ENCODE assay signal across 13 cellular contexts in genomic region chr17:8696951-8697745, GRCh38. TPM values are rescaled to one million over a fixed set of nuclear protein-coding genes. Genes with fewer than 3 reads are reported as not detected.
A peak's percentile ranks its signal among the peaks of the same experiment; 100 is the strongest.
DNase-seq lines count a peak whose midpoint lies in the region; ATAC-seq and TF ChIP-seq lines count a peak whose summit lies in the region.
"Had no signal": no experiment of that assay in that cellular context is flagged by ENCODE, and none has a peak within 500 bp of the region (broad histone marks: within the 10 kb centered on the region; RNA-seq: fewer than 3 reads in every experiment).

No MANE protein-coding gene starts in this region.

- peak overlapping the region; percentile 55 for H3K4me3 Mint-ChIP-seq in chondrocyte (ENCODE audit: unreplicated experiment)
- no peak overlapping the region for H3K4me3 Mint-ChIP-seq in immature natural killer cell
- H3K4me3 Mint-ChIP-seq: activated CD4-positive, alpha-beta T cell treated with anti-CD3 and anti-CD28 coated beads, Interleukin-2, amount 10 ng/mL, durations not matched to agents 24 days and 14 days had no signal

- H3K36me3 ChIP-seq in HUES48 (ENCODE audit: control insufficient read depth, insufficient read depth, low read length): no peaks in the 10 kb centered on the region

- no peak for TF ChIP-seq CTCF in chondrocyte (IDR thresholded peaks at IDR 0.05)

- peaks cover 4% of the 10 kb centered on the region for H3K9me3 Mint-ChIP-seq in chondrocyte (ENCODE audit: low read depth)
- H3K9me3 Mint-ChIP-seq in immature natural killer cell: no peaks in the 10 kb centered on the region
- H3K9me3 Mint-ChIP-seq: activated CD4-positive, alpha-beta T cell treated with anti-CD3 and anti-CD28 coated beads, Interleukin-2, amount 10 ng/mL, durations not matched to agents 24 days and 14 days had no signal

- H3K9ac ChIP-seq in HUES48 (ENCODE audit: low read depth, low read length): peak overlapping the region; percentile 72

- H3K4me1 ChIP-seq in HUES48 (ENCODE audit: control insufficient read depth, insufficient read depth, low read length): peaks cover 20% of the 10 kb centered on the region

- H3K27ac Mint-ChIP-seq in chondrocyte (ENCODE audit: unreplicated experiment) (peak overlapping the region; percentile 99), immature natural killer cell (no peak overlapping the region)
- H3K27ac Mint-ChIP-seq: activated CD4-positive, alpha-beta T cell treated with anti-CD3 and anti-CD28 coated beads, Interleukin-2, amount 10 ng/mL, durations not matched to agents 24 days and 14 days had no signal

- peak overlapping the region; percentile 59 for H3K27ac ChIP-seq in HUES48 (ENCODE audit: low read depth, low read length)

- H3K4me1 Mint-ChIP-seq in chondrocyte (ENCODE audit: low read depth) (peaks cover 50% of the 10 kb centered on the region), immature natural killer cell (no peaks in the 10 kb centered on the region)
- H3K4me1 Mint-ChIP-seq: activated CD4-positive, alpha-beta T cell treated with anti-CD3 and anti-CD28 coated beads, Interleukin-2, amount 10 ng/mL, durations not matched to agents 24 days and 14 days had no signal

- no peaks in the 10 kb centered on the region for H3K27me3 Mint-ChIP-seq in chondrocyte (ENCODE audit: low read depth)
- peaks cover 6 to 10% (median 6%) of the 10 kb centered on the region in 3 donors for H3K27me3 Mint-ChIP-seq in immature natural killer cell (ENCODE audit: low read depth in 3 of 3)

- no peaks in the 10 kb centered on the region for H3K27me3 ChIP-seq in HUES48 (ENCODE audit: control insufficient read depth, insufficient read depth, low read length)

- 0 out of 2 replicates have a peak overlapping the region, but pooled peaks have one; percentile 16 for H3K4me3 ChIP-seq in HUES48 (ENCODE audit: low read depth, low read length)
- H3K4me3 ChIP-seq in skeletal muscle cell (ENCODE audit: low read depth, low read length): no peak overlapping the region

- H3K36me3 Mint-ChIP-seq in chondrocyte (ENCODE audit: low read depth): peaks cover 2% of the 10 kb centered on the region
- H3K36me3 Mint-ChIP-seq in immature natural killer cell: no peaks in the 10 kb centered on the region

- H3K9me3 ChIP-seq in HUES48 (ENCODE audit: control insufficient read depth, insufficient read depth, low read length): no peaks in the 10 kb centered on the region

- ATAC-seq in GM19351 (IDR thresholded peaks at IDR 0.05; ENCODE audit: unreplicated experiment): no peak
- ATAC-seq in HG02840 (IDR thresholded peaks at IDR 0.05; ENCODE audit: low FRiP score, unreplicated experiment): no peak

- DNase-seq in chondrocyte (ENCODE audit: low spot score) (no peak), islet precursor cell (peak; percentile 84), skeletal muscle cell (ENCODE audit: low read depth) (peak; percentile 57), CD1c-positive myeloid dendritic cell (ENCODE audit: extremely low spot score) (no peak), immature natural killer cell (no peak)
- DNase-seq: activated CD4-positive, alpha-beta T cell treated with anti-CD3 and anti-CD28 coated beads, Interleukin-2, amount 10 ng/mL, durations not matched to agents 24 days and 14 days; activated naive CD4-positive, alpha-beta T cell; stimulated activated CD4-positive, alpha-beta T cell treated with anti-CD3 and anti-CD28 coated beads, Interleukin-12 subunit alpha, Interleukin-12 subunit beta, amount 100 ng/mL, for 4 hours had no signal

RNA-seq across cellular contexts. Expression of gene CCDC42, which starts 47.5 kb away (rescaled TPM):
- not detected in 3 replicates for total RNA-seq in chondrocyte
- polyA plus RNA-seq in immature natural killer cell: not detected
- total RNA-seq: NCI-H460, SK-MEL-5 had no signal

Comparison
In these comparisons a context has a peak if more than half of its experiments do, and no peak if none do; other contexts are left out.
1. DNase-seq: peak in islet precursor cell (single experiment) and skeletal muscle cell (single experiment); none in chondrocyte (single experiment), CD1c-positive myeloid dendritic cell (single experiment) and immature natural killer cell (0 of 3).